ENCODE assay signal across 1 cellular context in the genomic region with DNA sequence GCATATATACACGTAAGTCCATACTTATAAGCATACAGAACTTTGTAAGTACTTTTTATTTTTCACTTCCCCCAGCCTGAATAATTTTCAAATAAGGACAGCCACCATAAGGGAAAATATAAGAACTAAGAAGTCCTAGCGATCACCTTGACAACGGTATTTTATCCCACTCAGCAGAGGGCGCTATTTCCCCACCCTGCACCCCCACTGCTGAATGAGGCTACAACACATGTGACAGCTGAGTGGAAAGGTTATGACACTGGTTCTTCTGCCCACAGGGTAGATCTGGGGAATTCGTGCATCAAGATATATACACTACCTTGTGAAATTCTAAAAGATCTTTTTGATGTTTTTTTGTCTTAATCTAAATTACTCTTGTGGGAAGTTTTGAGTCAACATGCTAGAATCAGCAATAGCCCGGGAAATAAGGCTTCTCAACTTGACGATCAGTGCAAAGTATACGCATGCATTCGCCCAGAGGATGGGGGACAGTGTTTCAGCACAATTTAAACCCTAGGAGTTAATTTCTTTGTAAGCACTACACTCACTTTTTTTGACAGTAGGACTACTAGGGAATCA.
TF ChIP-seq lines count a peak whose summit lies in the region.

No MANE protein-coding gene starts in this region.

TF ChIP-seq in HCT116, 20 proteins besides CTCF, POLR2A, EP300 and RAD21:
- TF ChIP-seq EZH2phosphoT487 (IDR thresholded peaks at IDR 0.05; ENCODE audit: borderline replicate concordance): no peak
- TF ChIP-seq SRF (IDR thresholded peaks at IDR 0.05; ENCODE audit: low read depth): no peak
- TF ChIP-seq ELF1 (IDR thresholded peaks at IDR 0.05; ENCODE audit: borderline replicate concordance, low read depth): no peak
- TF ChIP-seq YY1 (IDR thresholded peaks at IDR 0.05; ENCODE audit: extremely low read depth, insufficient replicate concordance, low read depth, low read length): no peak
- TF ChIP-seq ZNF274 (IDR thresholded peaks at IDR 0.05; ENCODE audit: low read depth, low read length): no peak
- TF ChIP-seq CBX3 (IDR thresholded peaks at IDR 0.05; ENCODE audit: low read depth): no peak
- TF ChIP-seq POLR2AphosphoS5 (IDR thresholded peaks at IDR 0.05; ENCODE audit: low read depth, low read length): no peak
- TF ChIP-seq SP1 (IDR thresholded peaks at IDR 0.05; ENCODE audit: low read depth): no peak
- no peak for TF ChIP-seq EGR1 (IDR thresholded peaks at IDR 0.05; ENCODE audit: low read depth)
